8 cellular contexts compared by ENCODE assay signal in the genomic region with DNA sequence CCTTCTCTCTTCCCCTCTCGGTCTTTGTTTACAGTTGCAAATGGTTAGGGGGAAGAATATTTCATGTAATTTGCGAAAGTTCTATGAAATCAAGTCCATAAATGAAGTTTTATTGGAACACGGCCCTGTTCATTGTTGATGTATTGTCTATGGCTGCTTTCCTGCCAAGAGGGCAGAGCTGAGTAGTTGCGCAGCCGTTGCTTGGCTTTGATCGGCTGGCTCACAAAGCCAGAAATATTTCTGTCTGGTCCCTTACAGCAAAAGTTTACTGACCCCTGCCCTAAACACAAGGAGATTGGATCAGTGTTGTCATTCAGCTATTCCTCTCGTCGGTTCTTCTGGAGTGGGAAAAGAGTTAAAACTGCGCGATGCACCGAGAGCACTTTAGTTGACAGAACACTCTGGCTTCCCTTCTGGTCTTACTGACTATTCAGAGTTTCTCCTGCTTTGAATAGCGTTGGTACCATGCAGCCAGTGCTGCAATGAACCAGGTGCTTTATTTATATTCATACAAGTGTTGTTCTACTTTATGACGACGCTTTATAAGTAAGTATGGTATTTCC. TPM values are rescaled to one million over a fixed set of nuclear protein-coding genes. Genes with fewer than 3 reads are reported as not detected.
DNase-seq lines count a peak whose midpoint lies in the region; ATAC-seq, FAIRE-seq and TF ChIP-seq lines count a peak whose summit lies in the region.

No MANE protein-coding gene starts in this region.

- no peaks in the 10 kb centered on the region for H3K27me3 Mint-ChIP-seq in HFFc6 (ENCODE audit: insufficient read depth)
- H3K27me3 Mint-ChIP-seq in activated naive CD8-positive, alpha-beta T cell = no peaks in the 10 kb centered on the region

- ATAC-seq in pancreas = peak; percentile 38 to 61 (median 50)

- peak overlapping the region; percentile 86 for H3K27ac Mint-ChIP-seq in HFFc6
- peak overlapping the region; percentile 91 for H3K27ac Mint-ChIP-seq in activated naive CD8-positive, alpha-beta T cell

- H3K4me3 ChIP-seq in cardiac muscle cell (peak overlapping the region; percentile 54), pancreas (peak overlapping the region; percentile 72 to 94 (median 88))

- no peak for FAIRE-seq in pancreas (lab: Jason Lieb, UNC)

- H3K27ac ChIP-seq in cardiac muscle cell (peak overlapping the region; percentile 95), pancreas (peak overlapping the region; percentile 94 to 99 (median 98))

- H3K9me3 Mint-ChIP-seq in HFFc6 = no peaks in the 10 kb centered on the region
- H3K9me3 Mint-ChIP-seq in activated naive CD8-positive, alpha-beta T cell (ENCODE audit: low read depth) = no peaks in the 10 kb centered on the region

- peak; percentile 66 for DNase-seq in activated effector memory CD4-positive, alpha-beta T cell treated with anti-CD3 and anti-CD28 coated beads, Interleukin-2, amount 50 U/mL, for 16 hours
- DNase-seq in activated effector memory CD4-positive, alpha-beta T cell treated with Interleukin-2 at 50 U/mL for 16 hours = no peak
- DNase-seq in HFFc6 (peak; percentile 16), NCI-H1105 treated with DMSO at 0.1 percent for 48 hours (lab: John Stamatoyannopoulos, UW) (peak; percentile 56), cardiac muscle cell (ENCODE audit: low read depth in 1 of 2, low spot score in 1 of 2) (peak; percentile 56 to 59), pancreas (peak in 1 of 6 donors; percentile 48), NCI-H1436 treated with DMSO at 0.1 percent for 48 hours (lab: John Stamatoyannopoulos, UW) (no peak)

- peak overlapping the region; percentile 92 for H3K4me3 Mint-ChIP-seq in HFFc6
- H3K4me3 Mint-ChIP-seq in activated naive CD8-positive, alpha-beta T cell = peak overlapping the region; percentile 96

- H3K36me3 ChIP-seq in cardiac muscle cell (no peaks in the 10 kb centered on the region), pancreas (no peaks in the 10 kb centered on the region)

- intact Hi-C loops in pancreas (cut with DNase I) = loop anchor here in 1 of 3 donors (10.0 kb wide), 1 partner anchor 52 kb away; no protein-coding TSS in a partner anchor

- 1 to 3% methylated on average over 14 of the region's 14 CpGs for WGBS in pancreas, 2 donors

- peaks cover 7% of the 10 kb centered on the region for H3K36me3 Mint-ChIP-seq in HFFc6 (ENCODE audit: low read depth)
- H3K36me3 Mint-ChIP-seq in activated naive CD8-positive, alpha-beta T cell = peaks cover 5% of the 10 kb centered on the region

- H3K4me1 ChIP-seq in cardiac muscle cell (ENCODE audit: low read depth) = peaks cover 31% of the 10 kb centered on the region
- peaks cover 12 to 56% (median 34%) of the 10 kb centered on the region in 3 donors for H3K4me1 ChIP-seq in pancreas

- peaks cover 45% of the 10 kb centered on the region for H3K4me1 Mint-ChIP-seq in HFFc6 (ENCODE audit: low read depth)
- H3K4me1 Mint-ChIP-seq in activated naive CD8-positive, alpha-beta T cell (ENCODE audit: low read depth) = peaks cover 46% of the 10 kb centered on the region

- H3K27me3 ChIP-seq in cardiac muscle cell = no peaks in the 10 kb centered on the region
- no peaks in the 10 kb centered on the region for H3K27me3 ChIP-seq in pancreas

- TF ChIP-seq CTCF in HFFc6 (IDR thresholded peaks at IDR 0.05) (no peak), cardiac muscle cell (IDR thresholded peaks at IDR 0.05; ENCODE audit: low read depth, low read length) (no peak), pancreas (IDR thresholded peaks at IDR 0.05) (no peak)

- no peaks in the 10 kb centered on the region for H3K9me3 ChIP-seq in cardiac muscle cell (ENCODE audit: low read depth)
- H3K9me3 ChIP-seq in pancreas = no peaks in the 10 kb centered on the region

RNA-seq across cellular contexts. Expression of a gene that starts 0.8 kb away (rescaled TPM):
- total RNA-seq in HFFc6 (2021; fragmentation: NEBNext Ultra II Directional; extraction: Animal tissue kit (Norgen Biotek cat#: 25700)) = 10 to 100 TPM in 4 of 6 experiments, 1 to 10 TPM in 2; 8.8 to 12.2 (median 10.7) TPM
- total RNA-seq in cardiac muscle cell (14.1 and 18.1 TPM in 2 replicates), pancreas (10 to 100 TPM in 3 of 6 donors, 1 to 10 TPM in 3; 6.2 to 16.0 (median 9.8) TPM)
- polyA plus RNA-seq in cardiac muscle cell (8.3 and 8.5 TPM in 2 replicates), pancreas (1 to 10 TPM; 9.0 to 9.8 TPM)

Comparison
In these comparisons a context has a peak if more than half of its experiments do, and no peak if none do; other contexts are left out.
1. DNase-seq: peak in activated effector memory CD4-positive, alpha-beta T cell treated with anti-CD3 and anti-CD28 coated beads, Interleukin-2, amount 50 U/mL, for 16 hours (single experiment), HFFc6 (single experiment), NCI-H1105 treated with DMSO at 0.1 percent for 48 hours (single experiment) and cardiac muscle cell (2 of 2); none in activated effector memory CD4-positive, alpha-beta T cell treated with Interleukin-2 at 50 U/mL for 16 hours (single experiment) and NCI-H1436 treated with DMSO at 0.1 percent for 48 hours (single experiment).